Comparison of ENCODE assay signal across 21 cellular contexts in the genomic region with DNA sequence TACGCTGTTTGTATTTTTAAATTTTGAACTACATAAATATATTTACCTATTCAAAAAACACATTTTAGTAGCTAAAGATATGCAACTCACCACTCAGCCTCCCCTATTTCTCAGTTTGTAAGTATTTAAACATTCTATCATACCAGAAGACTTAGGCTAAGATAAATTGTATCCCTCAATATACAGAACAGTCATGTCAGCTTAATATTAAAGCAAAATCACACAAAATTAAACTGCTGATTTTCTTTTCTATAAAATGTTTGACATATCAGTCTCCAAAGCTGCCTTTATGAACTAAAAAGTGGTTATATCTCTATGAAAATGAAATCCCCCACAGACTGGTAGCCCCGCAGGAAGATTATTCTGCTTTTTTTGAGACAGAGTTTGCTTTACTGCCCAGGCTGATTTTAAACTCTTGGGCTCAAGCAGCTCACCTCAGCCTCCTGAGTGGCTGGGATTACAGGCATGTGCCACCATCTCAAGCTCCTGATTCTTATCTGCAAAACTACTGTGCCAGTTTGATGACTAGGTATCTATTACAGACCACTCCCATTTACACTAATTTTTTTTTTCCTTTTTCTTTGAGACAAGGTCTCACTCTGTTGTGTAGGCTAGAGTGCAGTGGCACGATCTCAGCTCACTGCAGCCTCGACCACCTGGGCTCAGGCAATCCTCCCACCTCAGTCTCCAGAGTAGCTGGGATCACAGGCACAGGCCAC. TPM values are rescaled to one million over a fixed set of nuclear protein-coding genes. Genes with fewer than 3 reads are reported as not detected.
DNase-seq lines count a peak whose midpoint lies in the region; ATAC-seq and TF ChIP-seq lines count a peak whose summit lies in the region.
"Had no signal": no experiment of that assay in that cellular context is flagged by ENCODE, and none has a peak within 500 bp of the region (broad histone marks: within the 10 kb centered on the region; RNA-seq: fewer than 3 reads in every experiment).

No MANE protein-coding gene starts in this region.

- H2AFZ ChIP-seq in GM23338: no peak overlapping the region
- no peak overlapping the region for H2AFZ ChIP-seq in neural progenitor cell (replicated peaks)
- H2AFZ ChIP-seq: PC-9 had no signal

- H3K27ac Mint-ChIP-seq in activated CD4-positive, alpha-beta T cell treated with anti-CD3 and anti-CD28 coated beads, Interleukin-2, amount 10 ng/mL, durations not matched to agents 7 days and 5 days: peak overlapping the region; percentile 67
- H3K27ac Mint-ChIP-seq in GM23338 (no peak overlapping the region), T-helper 17 cell (peak overlapping the region; percentile 49), neural progenitor cell (no peak overlapping the region), osteocyte (ENCODE audit: unreplicated experiment) (no peak overlapping the region)

- no peak overlapping the region for H3K4me3 Mint-ChIP-seq in activated CD4-positive, alpha-beta T cell treated with anti-CD3 and anti-CD28 coated beads, Interleukin-2, amount 10 ng/mL, durations not matched to agents 7 days and 5 days
- H3K4me3 Mint-ChIP-seq in GM23338 (no peak overlapping the region), T-helper 17 cell (no peak overlapping the region), neural progenitor cell (no peak overlapping the region), osteocyte (ENCODE audit: unreplicated experiment) (no peak overlapping the region)
- H3K4me3 Mint-ChIP-seq: H9 had no signal

- POLR2A ChIA-PET in activated CD4-positive, alpha-beta T cell treated with anti-CD3 and anti-CD28 coated beads, Interleukin-2, amount 10 ng/mL, durations not matched to agents 7 days and 5 days (lab: Charles Lee): no interaction called here

- no peaks in the 10 kb centered on the region for H3K9me3 ChIP-seq in T-helper 17 cell (ENCODE audit: control insufficient read depth, low read length, poor library complexity, severe bottlenecking)
- H3K9me3 ChIP-seq in neural progenitor cell (ENCODE audit: low read depth): no peaks in the 10 kb centered on the region

- no peaks in the 10 kb centered on the region for H3K27me3 Mint-ChIP-seq in activated CD4-positive, alpha-beta T cell treated with anti-CD3 and anti-CD28 coated beads, Interleukin-2, amount 10 ng/mL, durations not matched to agents 7 days and 5 days
- peaks cover 2% of the 10 kb centered on the region for H3K27me3 Mint-ChIP-seq in GM23338 (ENCODE audit: insufficient read depth, low read depth, poor library complexity)
- no peaks in the 10 kb centered on the region for H3K27me3 Mint-ChIP-seq in T-helper 17 cell
- H3K27me3 Mint-ChIP-seq in neural progenitor cell (ENCODE audit: insufficient read depth, low read depth): no peaks in the 10 kb centered on the region
- no peaks in the 10 kb centered on the region for H3K27me3 Mint-ChIP-seq in osteocyte (ENCODE audit: unreplicated experiment)

- no peak for ATAC-seq in GM23338
- ATAC-seq in T-helper 17 cell: no peak
- no peak for ATAC-seq in HG02840 (IDR thresholded peaks at IDR 0.05; ENCODE audit: low FRiP score, unreplicated experiment)

- H4K20me1 ChIP-seq in GM23338 (replicated peaks; ENCODE audit: insufficient read depth) (no peaks in the 10 kb centered on the region), neural progenitor cell (ENCODE audit: low read depth) (no peaks in the 10 kb centered on the region)

- H3K27ac ChIP-seq in GM23338 (ENCODE audit: low read depth) (0 out of 2 replicates have a peak overlapping the region, but pooled peaks have one; percentile 29), neural progenitor cell (no peak overlapping the region)
- H3K27ac ChIP-seq: PC-9, RWPE1 had no signal

- H3K27me3 ChIP-seq in GM23338 (ENCODE audit: insufficient read depth) (no peaks in the 10 kb centered on the region), neural progenitor cell (no peaks in the 10 kb centered on the region)

- H3K9me3 Mint-ChIP-seq in activated CD4-positive, alpha-beta T cell treated with anti-CD3 and anti-CD28 coated beads, Interleukin-2, amount 10 ng/mL, durations not matched to agents 7 days and 5 days: no peaks in the 10 kb centered on the region
- H3K9me3 Mint-ChIP-seq in GM23338: no peaks in the 10 kb centered on the region
- no peaks in the 10 kb centered on the region for H3K9me3 Mint-ChIP-seq in neural progenitor cell
- H3K9me3 Mint-ChIP-seq in osteocyte (ENCODE audit: unreplicated experiment): no peaks in the 10 kb centered on the region
- H3K9me3 Mint-ChIP-seq: H9 had no signal

- no peak overlapping the region for H3K4me2 ChIP-seq in GM23338
- H3K4me2 ChIP-seq in neural progenitor cell: no peak overlapping the region
- H3K4me2 ChIP-seq: PC-9 had no signal

- CTCF ChIA-PET in activated CD4-positive, alpha-beta T cell treated with anti-CD3 and anti-CD28 coated beads, Interleukin-2, amount 10 ng/mL, durations not matched to agents 7 days and 5 days (lab: Charles Lee): interaction anchor here (0.7 to 1.1 kb wide), 2 partner anchors 37 to 544 kb away, joined by 3 read pairs; a partner anchor contains a TSS

- H3K9ac ChIP-seq in neural progenitor cell: peak overlapping the region; percentile 33

- peaks cover 24% of the 10 kb centered on the region for H3K4me1 Mint-ChIP-seq in activated CD4-positive, alpha-beta T cell treated with anti-CD3 and anti-CD28 coated beads, Interleukin-2, amount 10 ng/mL, durations not matched to agents 7 days and 5 days
- H3K4me1 Mint-ChIP-seq in GM23338 (peaks cover 22% of the 10 kb centered on the region), T-helper 17 cell (peaks cover 25% of the 10 kb centered on the region), neural progenitor cell (no peaks in the 10 kb centered on the region), osteocyte (ENCODE audit: unreplicated experiment) (peaks cover 12% of the 10 kb centered on the region)

- peaks cover 23% of the 10 kb centered on the region for H3K36me3 Mint-ChIP-seq in activated CD4-positive, alpha-beta T cell treated with anti-CD3 and anti-CD28 coated beads, Interleukin-2, amount 10 ng/mL, durations not matched to agents 7 days and 5 days (ENCODE audit: low read depth)
- H3K36me3 Mint-ChIP-seq in GM23338 (ENCODE audit: low read depth): peaks cover 11% of the 10 kb centered on the region
- H3K36me3 Mint-ChIP-seq in T-helper 17 cell (ENCODE audit: low read depth): peaks cover 6% of the 10 kb centered on the region
- peaks cover 10% of the 10 kb centered on the region for H3K36me3 Mint-ChIP-seq in neural progenitor cell
- H3K36me3 Mint-ChIP-seq in osteocyte (ENCODE audit: unreplicated experiment): peaks cover 26% of the 10 kb centered on the region

- H3F3A ChIP-seq in GM23338 (replicated peaks; ENCODE audit: low read depth): no peaks in the 10 kb centered on the region
- H3F3A ChIP-seq in neural progenitor cell (ENCODE audit: low read depth): peaks cover 10% of the 10 kb centered on the region

- H3K36me3 ChIP-seq in GM23338 (ENCODE audit: insufficient read depth) (peaks cover 8% of the 10 kb centered on the region), neural progenitor cell (peaks cover 6% of the 10 kb centered on the region)

- no peak overlapping the region for H3K4me3 ChIP-seq in GM23338
- no peak overlapping the region for H3K4me3 ChIP-seq in neural progenitor cell
- H3K4me3 ChIP-seq: PC-9 had no signal

- H3K79me2 ChIP-seq in GM23338 (replicated peaks; ENCODE audit: insufficient read depth) (peaks cover 40% of the 10 kb centered on the region), neural progenitor cell (ENCODE audit: low read depth) (peaks cover 40% of the 10 kb centered on the region)

- H3K4me1 ChIP-seq in GM23338 (ENCODE audit: insufficient read depth): peaks cover 18% of the 10 kb centered on the region
- peaks cover 11% of the 10 kb centered on the region for H3K4me1 ChIP-seq in neural progenitor cell

- no peak for TF ChIP-seq CTCF in GM23338 (conservative IDR thresholded peaks at IDR 0.05; ENCODE audit: low read depth in 2 of 2)
- TF ChIP-seq CTCF in neural progenitor cell (IDR thresholded peaks at IDR 0.05): no peak
- no peak for TF ChIP-seq CTCF in osteocyte (IDR thresholded peaks at IDR 0.05)

- no peak for DNase-seq in activated CD4-positive, alpha-beta T cell treated with anti-CD3 and anti-CD28 coated beads, Interleukin-2, amount 10 ng/mL, durations not matched to agents 7 days and 5 days
- DNase-seq in activated CD4-positive, alpha-beta T cell treated with anti-CD3 and anti-CD28 coated beads for 4 hours: no peak
- DNase-seq in GM23338 (ENCODE audit: low spot score): no peak
- DNase-seq in T-helper 17 cell: no peak
- no peak for DNase-seq in neural progenitor cell (ENCODE audit: low spot score)
- no peak for DNase-seq in OCI-M2 (lab: John Stamatoyannopoulos, UW; ENCODE audit: unreplicated experiment)
- DNase-seq in osteocyte (ENCODE audit: extremely low spot score, unreplicated experiment): no peak
- DNase-seq: ACHN, C1 segment of cervical spinal cord, GDM1, H9, KG1, NCI-H1436, NCI-H2081, NCI-H2227 treated with DMSO at 0.1 percent for 48 hours, NCI-H524, NCI-H82, SIG-M5 had no signal

- no peaks in the 10 kb centered on the region; the same call in 1 of the 2 replicates for H3K9me2 ChIP-seq in GM23338 (ENCODE audit: insufficient read depth)

TF ChIP-seq in GM23338, 12 proteins besides CTCF, POLR2A, EP300 and RAD21 (continues in another document):
- TF ChIP-seq STAT1 (IDR thresholded peaks at IDR 0.05; ENCODE audit: unreplicated experiment) (no peak), POLR2AphosphoS5 (IDR thresholded peaks at IDR 0.05; ENCODE audit: low read depth) (no peak)

RNA-seq across cellular contexts. Expression of a gene that starts 37.6 kb away (rescaled TPM):
- 100 to 1,000 TPM; 168 to 188 TPM for total RNA-seq in activated CD4-positive, alpha-beta T cell treated with anti-CD3 and anti-CD28 coated beads, Interleukin-2, amount 10 ng/mL, durations not matched to agents 7 days and 5 days
- total RNA-seq in GM23338 (2014; rRNA removed; shearing (Covaris generic)): 121 and 129 TPM in 2 replicates
- 198 and 217 TPM in 2 replicates for polyA plus RNA-seq in GM23338 (2016; fragmentation: Nextera tagmentation; extraction: Ambion mirVana)
- total RNA-seq in T-helper 17 cell: 100 to 1,000 TPM in 1 of 2 donors, 10 to 100 TPM in 1; 97.9 to 116 TPM
- 98.4 and 141 TPM in 2 replicates for total RNA-seq in neural progenitor cell (ENCODE audit: low replicate concordance)
- total RNA-seq in osteocyte: 122 and 130 TPM in 2 replicates

Comparison
In these comparisons a context has a peak if more than half of its experiments do, and no peak if none do; other contexts are left out.
1. H3K27ac Mint-ChIP-seq: peak in activated CD4-positive, alpha-beta T cell treated with anti-CD3 and anti-CD28 coated beads, Interleukin-2, amount 10 ng/mL, durations not matched to agents 7 days and 5 days (single experiment) and T-helper 17 cell (single experiment); none in GM23338 (single experiment), neural progenitor cell (single experiment) and osteocyte (single experiment).